ENCODE assay signal across 25 cellular contexts in the genomic region with DNA sequence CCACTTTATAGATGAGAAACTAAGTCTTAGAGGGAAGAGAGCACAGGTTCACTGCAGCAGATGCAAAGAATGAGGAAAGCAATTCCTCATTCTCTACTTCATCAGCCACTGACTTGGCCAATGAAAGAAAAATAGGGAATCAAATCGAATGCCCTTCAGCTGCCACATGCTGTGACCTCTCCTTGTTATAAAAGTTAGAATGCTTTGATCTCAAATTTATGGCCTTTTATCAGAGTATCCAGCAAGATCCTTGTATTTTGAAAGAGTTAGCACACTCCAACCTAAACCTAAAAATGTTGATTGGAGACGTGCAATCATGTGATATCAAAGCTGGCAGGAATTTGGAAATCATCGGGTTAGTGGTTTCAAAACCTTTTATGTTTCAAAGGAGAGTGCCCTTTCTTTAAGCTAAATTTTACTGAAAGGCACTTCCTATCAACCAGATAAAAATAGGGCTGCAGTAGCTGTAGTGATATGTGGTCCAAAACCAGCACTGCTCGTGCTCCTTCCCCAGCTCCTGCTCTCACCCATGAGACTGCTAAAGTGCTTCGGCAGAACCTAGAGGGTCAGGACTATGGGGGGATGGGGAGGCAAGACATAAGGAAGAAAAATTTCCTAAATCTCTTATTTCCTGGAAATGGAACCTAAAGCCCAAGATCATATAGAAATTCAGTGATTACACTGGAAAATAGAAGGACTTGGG.
"Had no signal": no experiment of that assay in that cellular context is flagged by ENCODE, and none has a peak within 500 bp of the region (broad histone marks: within the 10 kb centered on the region; RNA-seq: fewer than 3 reads in every experiment).

No MANE protein-coding gene starts in this region.

- H3K27me3 Mint-ChIP-seq: activated CD4-positive, alpha-beta memory T cell treated with anti-CD3 and anti-CD28 coated beads, Interleukin-2, amount 10 ng/mL, durations not matched to agents 7 days and 5 days; activated CD4-positive, alpha-beta T cell treated with anti-CD3 and anti-CD28 coated beads, Interleukin-2, amount 10 ng/mL, durations not matched to agents 7 days and 5 days; activated naive CD8-positive, alpha-beta T cell had no signal

- H3K4me3 ChIP-seq: SK-N-MC had no signal

- H3K27ac ChIP-seq: SK-N-MC, VCaP had no signal

- H3K36me3 Mint-ChIP-seq: activated naive CD8-positive, alpha-beta T cell had no signal

- ATAC-seq: activated T-helper 17 cell treated with anti-CD3 and anti-CD28 coated beads, Interleukin-2, amount 50 U/mL, for 72 hours; Panc1; Right ventricle myocardium inferior had no signal

- H3K27ac Mint-ChIP-seq: activated CD4-positive, alpha-beta memory T cell treated with anti-CD3 and anti-CD28 coated beads, Interleukin-2, amount 10 ng/mL, durations not matched to agents 7 days and 5 days; activated CD4-positive, alpha-beta T cell treated with anti-CD3 and anti-CD28 coated beads, Interleukin-2, amount 10 ng/mL, durations not matched to agents 7 days and 5 days; activated naive CD4-positive, alpha-beta T cell treated with anti-CD3 and anti-CD28 coated beads for 36 hours; activated naive CD8-positive, alpha-beta T cell; activated T-helper 17 cell treated with anti-CD3 and anti-CD28 coated beads, Interleukin-2, amount 50 U/mL, for 72 hours had no signal

- DNase-seq: activated CD4-positive, alpha-beta memory T cell treated with anti-CD3 and anti-CD28 coated beads, Interleukin-2, amount 10 ng/mL, durations not matched to agents 7 days and 5 days; activated CD4-positive, alpha-beta T cell treated with anti-CD3 and anti-CD28 coated beads, Interleukin-2, amount 10 ng/mL, durations not matched to agents 7 days and 5 days; activated CD4-positive, CD25-positive, alpha-beta regulatory T cell; activated gamma-delta T cell; activated naive CD4-positive, alpha-beta T cell treated with anti-CD3 and anti-CD28 coated beads for 36 hours; activated T-cell treated with anti-CD3 and anti-CD28 coated beads for 4 hours; activated T-cell treated with anti-CD3 and anti-CD28 coated beads, Interleukin-2, amount 50 U/mL, for 48 hours; caudate nucleus; NCI-H1048; NCI-H1417 treated with DMSO at 0.1 percent for 48 hours; NCI-H1694; NCI-H2029; NCI-H2107; NCI-H524 treated with DMSO at 0.1 percent for 48 hours; NCI-H774; NK-92 treated with Interleukin-12 subunit alpha and Interleukin-12 subunit beta, amount 100 ng/mL, for 24 hours; OCI-M1; RPMI8226; T-helper 1 cell had no signal

- H3K4me3 Mint-ChIP-seq: activated CD4-positive, alpha-beta memory T cell treated with anti-CD3 and anti-CD28 coated beads, Interleukin-2, amount 10 ng/mL, durations not matched to agents 7 days and 5 days; activated CD4-positive, alpha-beta T cell treated with anti-CD3 and anti-CD28 coated beads, Interleukin-2, amount 10 ng/mL, durations not matched to agents 7 days and 5 days; activated naive CD4-positive, alpha-beta T cell treated with anti-CD3 and anti-CD28 coated beads for 36 hours; activated naive CD8-positive, alpha-beta T cell; activated T-helper 17 cell treated with anti-CD3 and anti-CD28 coated beads, Interleukin-2, amount 50 U/mL, for 72 hours had no signal

- H3K4me1 Mint-ChIP-seq: activated CD4-positive, alpha-beta memory T cell treated with anti-CD3 and anti-CD28 coated beads, Interleukin-2, amount 10 ng/mL, durations not matched to agents 7 days and 5 days; activated CD4-positive, alpha-beta T cell treated with anti-CD3 and anti-CD28 coated beads, Interleukin-2, amount 10 ng/mL, durations not matched to agents 7 days and 5 days; activated T-helper 17 cell treated with anti-CD3 and anti-CD28 coated beads, Interleukin-2, amount 50 U/mL, for 72 hours had no signal

- H3K9me3 Mint-ChIP-seq: activated CD4-positive, alpha-beta T cell treated with anti-CD3 and anti-CD28 coated beads, Interleukin-2, amount 10 ng/mL, durations not matched to agents 7 days and 5 days had no signal
